1 cellular context compared by ENCODE assay signal in the genomic region with DNA sequence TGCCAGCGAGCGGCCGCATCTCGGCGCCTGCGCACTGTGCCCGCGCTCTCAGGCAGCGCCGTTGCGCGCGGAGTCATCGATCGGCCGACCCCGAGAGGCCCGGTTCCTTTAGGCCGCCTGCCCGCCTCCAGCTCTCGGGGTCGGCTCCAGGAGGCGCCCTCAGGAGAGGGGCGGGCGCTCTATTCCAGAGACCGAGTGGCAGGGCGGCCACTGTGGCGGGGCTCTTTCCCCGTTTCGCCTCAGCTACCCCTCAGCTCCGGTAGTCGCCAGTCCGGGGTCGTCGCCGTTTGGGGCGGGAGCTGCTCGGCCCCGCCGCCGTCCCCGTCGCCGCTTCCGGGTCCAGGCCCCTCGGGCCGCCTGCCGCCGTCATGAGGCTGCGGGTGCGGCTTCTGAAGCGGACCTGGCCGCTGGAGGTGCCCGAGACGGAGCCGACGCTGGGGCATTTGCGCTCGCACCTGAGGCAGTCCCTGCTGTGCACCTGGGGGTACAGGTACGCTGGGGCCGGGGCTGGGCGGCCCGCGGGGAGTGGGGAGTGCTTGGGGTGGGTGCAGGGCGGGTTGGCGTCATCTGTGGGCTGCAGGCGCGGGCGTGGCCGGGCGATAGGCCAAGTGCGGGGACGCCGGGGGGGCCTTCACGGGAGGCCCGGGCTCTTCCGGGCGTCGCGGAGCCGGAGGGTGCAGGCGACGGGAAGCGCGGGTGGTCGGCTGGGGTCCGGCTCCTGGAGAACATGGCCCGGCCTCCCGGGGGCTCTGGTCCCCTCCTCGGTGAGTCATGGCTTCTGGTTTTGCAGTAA.
TF ChIP-seq lines count a peak whose summit lies in the region.

A gene (plus strand): TSS at position 177 of the 793 bp plus-strand sequence. CDS start 192 bp downstream, at position 369.

TF ChIP-seq in K562, 482 proteins besides CTCF, POLR2A, EP300 and RAD21 (continued from another document and continues in another):
- TF ChIP-seq, protein P1, sequence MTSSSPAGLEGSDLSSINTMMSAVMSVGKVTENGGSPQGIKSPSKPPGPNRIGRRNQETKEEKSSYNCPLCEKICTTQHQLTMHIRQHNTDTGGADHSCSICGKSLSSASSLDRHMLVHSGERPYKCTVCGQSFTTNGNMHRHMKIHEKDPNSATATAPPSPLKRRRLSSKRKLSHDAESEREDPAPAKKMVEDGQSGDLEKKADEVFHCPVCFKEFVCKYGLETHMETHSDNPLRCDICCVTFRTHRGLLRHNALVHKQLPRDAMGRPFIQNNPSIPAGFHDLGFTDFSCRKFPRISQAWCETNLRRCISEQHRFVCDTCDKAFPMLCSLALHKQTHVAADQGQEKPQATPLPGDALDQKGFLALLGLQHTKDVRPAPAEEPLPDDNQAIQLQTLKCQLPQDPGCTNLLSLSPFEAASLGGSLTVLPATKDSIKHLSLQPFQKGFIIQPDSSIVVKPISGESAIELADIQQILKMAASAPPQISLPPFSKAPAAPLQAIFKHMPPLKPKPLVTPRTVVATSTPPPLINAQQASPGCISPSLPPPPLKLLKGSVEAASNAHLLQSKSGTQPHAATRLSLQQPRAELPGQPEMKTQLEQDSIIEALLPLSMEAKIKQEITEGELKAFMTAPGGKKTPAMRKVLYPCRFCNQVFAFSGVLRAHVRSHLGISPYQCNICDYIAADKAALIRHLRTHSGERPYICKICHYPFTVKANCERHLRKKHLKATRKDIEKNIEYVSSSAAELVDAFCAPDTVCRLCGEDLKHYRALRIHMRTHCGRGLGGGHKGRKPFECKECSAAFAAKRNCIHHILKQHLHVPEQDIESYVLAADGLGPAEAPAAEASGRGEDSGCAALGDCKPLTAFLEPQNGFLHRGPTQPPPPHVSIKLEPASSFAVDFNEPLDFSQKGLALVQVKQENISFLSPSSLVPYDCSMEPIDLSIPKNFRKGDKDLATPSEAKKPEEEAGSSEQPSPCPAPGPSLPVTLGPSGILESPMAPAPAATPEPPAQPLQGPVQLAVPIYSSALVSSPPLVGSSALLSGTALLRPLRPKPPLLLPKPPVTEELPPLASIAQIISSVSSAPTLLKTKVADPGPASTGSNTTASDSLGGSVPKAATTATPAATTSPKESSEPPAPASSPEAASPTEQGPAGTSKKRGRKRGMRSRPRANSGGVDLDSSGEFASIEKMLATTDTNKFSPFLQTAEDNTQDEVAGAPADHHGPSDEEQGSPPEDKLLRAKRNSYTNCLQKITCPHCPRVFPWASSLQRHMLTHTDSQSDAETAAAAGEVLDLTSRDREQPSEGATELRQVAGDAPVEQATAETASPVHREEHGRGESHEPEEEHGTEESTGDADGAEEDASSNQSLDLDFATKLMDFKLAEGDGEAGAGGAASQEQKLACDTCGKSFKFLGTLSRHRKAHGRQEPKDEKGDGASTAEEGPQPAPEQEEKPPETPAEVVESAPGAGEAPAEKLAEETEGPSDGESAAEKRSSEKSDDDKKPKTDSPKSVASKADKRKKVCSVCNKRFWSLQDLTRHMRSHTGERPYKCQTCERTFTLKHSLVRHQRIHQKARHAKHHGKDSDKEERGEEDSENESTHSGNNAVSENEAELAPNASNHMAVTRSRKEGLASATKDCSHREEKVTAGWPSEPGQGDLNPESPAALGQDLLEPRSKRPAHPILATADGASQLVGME (CRISPR knock-in tag; IDR thresholded peaks at IDR 0.05): no peak
- no peak for TF ChIP-seq CBFB (CRISPR knock-in tag; IDR thresholded peaks at IDR 0.05)
- no peak for TF ChIP-seq HDAC8 (tag; IDR thresholded peaks at IDR 0.05)
- TF ChIP-seq GABPB1 (CRISPR knock-in tag; IDR thresholded peaks at IDR 0.05): peak; percentile 26; the same call in 1 of the 2 replicates
- no peak for TF ChIP-seq ZBED1 (IDR thresholded peaks at IDR 0.05)
- no peak for TF ChIP-seq MIER1 (IDR thresholded peaks at IDR 0.05; ENCODE audit: low read depth)
- 0 out of 2 replicates have a peak, but pooled peaks have one; percentile 32 for TF ChIP-seq NFRKB (IDR thresholded peaks at IDR 0.05; ENCODE audit: low read depth)
- TF ChIP-seq ZNF586 (CRISPR knock-in tag; conservative IDR thresholded peaks at IDR 0.05): no peak
- TF ChIP-seq PHF8 (IDR thresholded peaks at IDR 0.05; ENCODE audit: borderline replicate concordance, low read length): peak; percentile 73
- no peak for TF ChIP-seq RUNX1 (IDR thresholded peaks at IDR 0.05; ENCODE audit: low read depth)
- TF ChIP-seq CBX2 (IDR thresholded peaks at IDR 0.05; ENCODE audit: insufficient read depth, low read length, poor library complexity, severe bottlenecking): no peak
- TF ChIP-seq CEBPG (CRISPR knock-in tag; IDR thresholded peaks at IDR 0.05): no peak
- TF ChIP-seq CEBPG (tag; conservative IDR thresholded peaks at IDR 0.05 in 1 of 2, IDR thresholded peaks at IDR 0.05 in 1 of 2): no peak
- TF ChIP-seq SMC3 (conservative IDR thresholded peaks at IDR 0.05; ENCODE audit: insufficient read depth, low read depth, low read length): no peak
- TF ChIP-seq, protein P2, sequence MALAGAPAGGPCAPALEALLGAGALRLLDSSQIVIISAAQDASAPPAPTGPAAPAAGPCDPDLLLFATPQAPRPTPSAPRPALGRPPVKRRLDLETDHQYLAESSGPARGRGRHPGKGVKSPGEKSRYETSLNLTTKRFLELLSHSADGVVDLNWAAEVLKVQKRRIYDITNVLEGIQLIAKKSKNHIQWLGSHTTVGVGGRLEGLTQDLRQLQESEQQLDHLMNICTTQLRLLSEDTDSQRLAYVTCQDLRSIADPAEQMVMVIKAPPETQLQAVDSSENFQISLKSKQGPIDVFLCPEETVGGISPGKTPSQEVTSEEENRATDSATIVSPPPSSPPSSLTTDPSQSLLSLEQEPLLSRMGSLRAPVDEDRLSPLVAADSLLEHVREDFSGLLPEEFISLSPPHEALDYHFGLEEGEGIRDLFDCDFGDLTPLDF (CRISPR knock-in tag; IDR thresholded peaks at IDR 0.05): peak; percentile 40; the same call in 1 of the 2 replicates
- TF ChIP-seq, protein P3, sequence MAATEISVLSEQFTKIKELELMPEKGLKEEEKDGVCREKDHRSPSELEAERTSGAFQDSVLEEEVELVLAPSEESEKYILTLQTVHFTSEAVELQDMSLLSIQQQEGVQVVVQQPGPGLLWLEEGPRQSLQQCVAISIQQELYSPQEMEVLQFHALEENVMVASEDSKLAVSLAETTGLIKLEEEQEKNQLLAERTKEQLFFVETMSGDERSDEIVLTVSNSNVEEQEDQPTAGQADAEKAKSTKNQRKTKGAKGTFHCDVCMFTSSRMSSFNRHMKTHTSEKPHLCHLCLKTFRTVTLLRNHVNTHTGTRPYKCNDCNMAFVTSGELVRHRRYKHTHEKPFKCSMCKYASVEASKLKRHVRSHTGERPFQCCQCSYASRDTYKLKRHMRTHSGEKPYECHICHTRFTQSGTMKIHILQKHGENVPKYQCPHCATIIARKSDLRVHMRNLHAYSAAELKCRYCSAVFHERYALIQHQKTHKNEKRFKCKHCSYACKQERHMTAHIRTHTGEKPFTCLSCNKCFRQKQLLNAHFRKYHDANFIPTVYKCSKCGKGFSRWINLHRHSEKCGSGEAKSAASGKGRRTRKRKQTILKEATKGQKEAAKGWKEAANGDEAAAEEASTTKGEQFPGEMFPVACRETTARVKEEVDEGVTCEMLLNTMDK (IDR thresholded peaks at IDR 0.05; ENCODE audit: borderline replicate concordance, insufficient read depth, low read depth, low read length, poor library complexity, severe bottlenecking): peak; percentile 84
- TF ChIP-seq KLF10 (CRISPR knock-in tag; IDR thresholded peaks at IDR 0.05): no peak
- no peak for TF ChIP-seq ZNF143 (CRISPR knock-in tag; IDR thresholded peaks at IDR 0.05)
- no peak for TF ChIP-seq RBM22 (IDR thresholded peaks at IDR 0.05; ENCODE audit: low read depth, low read length, poor library complexity, severe bottlenecking)
- no peak for TF ChIP-seq ZNF408 (CRISPR knock-in tag; IDR thresholded peaks at IDR 0.05; ENCODE audit: low read depth)
- TF ChIP-seq ZNF699 (CRISPR knock-in tag; IDR thresholded peaks at IDR 0.05; ENCODE audit: insufficient replicate concordance): no peak
- TF ChIP-seq MYNN (IDR thresholded peaks at IDR 0.05): no peak
- no peak for TF ChIP-seq MYNN (CRISPR knock-in tag; IDR thresholded peaks at IDR 0.05)
- no peak for TF ChIP-seq KDM1A (IDR thresholded peaks at IDR 0.05)
- TF ChIP-seq, protein P4, sequence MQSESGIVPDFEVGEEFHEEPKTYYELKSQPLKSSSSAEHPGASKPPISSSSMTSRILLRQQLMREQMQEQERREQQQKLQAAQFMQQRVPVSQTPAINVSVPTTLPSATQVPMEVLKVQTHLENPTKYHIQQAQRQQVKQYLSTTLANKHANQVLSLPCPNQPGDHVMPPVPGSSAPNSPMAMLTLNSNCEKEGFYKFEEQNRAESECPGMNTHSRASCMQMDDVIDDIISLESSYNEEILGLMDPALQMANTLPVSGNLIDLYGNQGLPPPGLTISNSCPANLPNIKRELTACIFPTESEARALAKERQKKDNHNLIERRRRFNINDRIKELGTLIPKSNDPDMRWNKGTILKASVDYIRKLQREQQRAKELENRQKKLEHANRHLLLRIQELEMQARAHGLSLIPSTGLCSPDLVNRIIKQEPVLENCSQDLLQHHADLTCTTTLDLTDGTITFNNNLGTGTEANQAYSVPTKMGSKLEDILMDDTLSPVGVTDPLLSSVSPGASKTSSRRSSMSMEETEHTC (IDR thresholded peaks at IDR 0.05): no peak
- no peak for TF ChIP-seq ZNF212 (CRISPR knock-in tag; IDR thresholded peaks at IDR 0.05)
- TF ChIP-seq, protein P5, sequence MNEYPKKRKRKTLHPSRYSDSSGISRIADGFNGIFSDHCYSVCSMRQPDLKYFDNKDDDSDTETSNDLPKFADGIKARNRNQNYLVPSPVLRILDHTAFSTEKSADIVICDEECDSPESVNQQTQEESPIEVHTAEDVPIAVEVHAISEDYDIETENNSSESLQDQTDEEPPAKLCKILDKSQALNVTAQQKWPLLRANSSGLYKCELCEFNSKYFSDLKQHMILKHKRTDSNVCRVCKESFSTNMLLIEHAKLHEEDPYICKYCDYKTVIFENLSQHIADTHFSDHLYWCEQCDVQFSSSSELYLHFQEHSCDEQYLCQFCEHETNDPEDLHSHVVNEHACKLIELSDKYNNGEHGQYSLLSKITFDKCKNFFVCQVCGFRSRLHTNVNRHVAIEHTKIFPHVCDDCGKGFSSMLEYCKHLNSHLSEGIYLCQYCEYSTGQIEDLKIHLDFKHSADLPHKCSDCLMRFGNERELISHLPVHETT (CRISPR knock-in tag; conservative IDR thresholded peaks at IDR 0.05 in 1 of 2, IDR thresholded peaks at IDR 0.05 in 1 of 2): peak in 1 of 2 experiments; percentile 82; a peak in 2 of 4 replicates
- TF ChIP-seq, protein P6, sequence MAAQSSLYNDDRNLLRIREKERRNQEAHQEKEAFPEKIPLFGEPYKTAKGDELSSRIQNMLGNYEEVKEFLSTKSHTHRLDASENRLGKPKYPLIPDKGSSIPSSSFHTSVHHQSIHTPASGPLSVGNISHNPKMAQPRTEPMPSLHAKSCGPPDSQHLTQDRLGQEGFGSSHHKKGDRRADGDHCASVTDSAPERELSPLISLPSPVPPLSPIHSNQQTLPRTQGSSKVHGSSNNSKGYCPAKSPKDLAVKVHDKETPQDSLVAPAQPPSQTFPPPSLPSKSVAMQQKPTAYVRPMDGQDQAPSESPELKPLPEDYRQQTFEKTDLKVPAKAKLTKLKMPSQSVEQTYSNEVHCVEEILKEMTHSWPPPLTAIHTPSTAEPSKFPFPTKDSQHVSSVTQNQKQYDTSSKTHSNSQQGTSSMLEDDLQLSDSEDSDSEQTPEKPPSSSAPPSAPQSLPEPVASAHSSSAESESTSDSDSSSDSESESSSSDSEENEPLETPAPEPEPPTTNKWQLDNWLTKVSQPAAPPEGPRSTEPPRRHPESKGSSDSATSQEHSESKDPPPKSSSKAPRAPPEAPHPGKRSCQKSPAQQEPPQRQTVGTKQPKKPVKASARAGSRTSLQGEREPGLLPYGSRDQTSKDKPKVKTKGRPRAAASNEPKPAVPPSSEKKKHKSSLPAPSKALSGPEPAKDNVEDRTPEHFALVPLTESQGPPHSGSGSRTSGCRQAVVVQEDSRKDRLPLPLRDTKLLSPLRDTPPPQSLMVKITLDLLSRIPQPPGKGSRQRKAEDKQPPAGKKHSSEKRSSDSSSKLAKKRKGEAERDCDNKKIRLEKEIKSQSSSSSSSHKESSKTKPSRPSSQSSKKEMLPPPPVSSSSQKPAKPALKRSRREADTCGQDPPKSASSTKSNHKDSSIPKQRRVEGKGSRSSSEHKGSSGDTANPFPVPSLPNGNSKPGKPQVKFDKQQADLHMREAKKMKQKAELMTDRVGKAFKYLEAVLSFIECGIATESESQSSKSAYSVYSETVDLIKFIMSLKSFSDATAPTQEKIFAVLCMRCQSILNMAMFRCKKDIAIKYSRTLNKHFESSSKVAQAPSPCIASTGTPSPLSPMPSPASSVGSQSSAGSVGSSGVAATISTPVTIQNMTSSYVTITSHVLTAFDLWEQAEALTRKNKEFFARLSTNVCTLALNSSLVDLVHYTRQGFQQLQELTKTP (IDR thresholded peaks at IDR 0.05; ENCODE audit: low read depth in 1 of 2, partially characterized antibody in 2 of 2): no peak
- TF ChIP-seq, protein P7, sequence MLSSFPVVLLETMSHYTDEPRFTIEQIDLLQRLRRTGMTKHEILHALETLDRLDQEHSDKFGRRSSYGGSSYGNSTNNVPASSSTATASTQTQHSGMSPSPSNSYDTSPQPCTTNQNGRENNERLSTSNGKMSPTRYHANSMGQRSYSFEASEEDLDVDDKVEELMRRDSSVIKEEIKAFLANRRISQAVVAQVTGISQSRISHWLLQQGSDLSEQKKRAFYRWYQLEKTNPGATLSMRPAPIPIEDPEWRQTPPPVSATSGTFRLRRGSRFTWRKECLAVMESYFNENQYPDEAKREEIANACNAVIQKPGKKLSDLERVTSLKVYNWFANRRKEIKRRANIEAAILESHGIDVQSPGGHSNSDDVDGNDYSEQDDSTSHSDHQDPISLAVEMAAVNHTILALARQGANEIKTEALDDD (IDR thresholded peaks at IDR 0.05): no peak
- no peak for TF ChIP-seq FOS (IDR thresholded peaks at IDR 0.05; ENCODE audit: extremely low read depth, insufficient read length)
- no peak for TF ChIP-seq ZNF780A (CRISPR knock-in tag; IDR thresholded peaks at IDR 0.05)
- TF ChIP-seq, protein P8, sequence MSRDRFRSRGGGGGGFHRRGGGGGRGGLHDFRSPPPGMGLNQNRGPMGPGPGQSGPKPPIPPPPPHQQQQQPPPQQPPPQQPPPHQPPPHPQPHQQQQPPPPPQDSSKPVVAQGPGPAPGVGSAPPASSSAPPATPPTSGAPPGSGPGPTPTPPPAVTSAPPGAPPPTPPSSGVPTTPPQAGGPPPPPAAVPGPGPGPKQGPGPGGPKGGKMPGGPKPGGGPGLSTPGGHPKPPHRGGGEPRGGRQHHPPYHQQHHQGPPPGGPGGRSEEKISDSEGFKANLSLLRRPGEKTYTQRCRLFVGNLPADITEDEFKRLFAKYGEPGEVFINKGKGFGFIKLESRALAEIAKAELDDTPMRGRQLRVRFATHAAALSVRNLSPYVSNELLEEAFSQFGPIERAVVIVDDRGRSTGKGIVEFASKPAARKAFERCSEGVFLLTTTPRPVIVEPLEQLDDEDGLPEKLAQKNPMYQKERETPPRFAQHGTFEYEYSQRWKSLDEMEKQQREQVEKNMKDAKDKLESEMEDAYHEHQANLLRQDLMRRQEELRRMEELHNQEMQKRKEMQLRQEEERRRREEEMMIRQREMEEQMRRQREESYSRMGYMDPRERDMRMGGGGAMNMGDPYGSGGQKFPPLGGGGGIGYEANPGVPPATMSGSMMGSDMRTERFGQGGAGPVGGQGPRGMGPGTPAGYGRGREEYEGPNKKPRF (IDR thresholded peaks at IDR 0.05; ENCODE audit: low read depth, low read length): no peak
- no peak for TF ChIP-seq MYC (IDR thresholded peaks at IDR 0.05; ENCODE audit: low read depth, low read length)
- TF ChIP-seq MYC (CRISPR knock-in tag; IDR thresholded peaks at IDR 0.05; ENCODE audit: borderline replicate concordance, low read depth): no peak
- TF ChIP-seq XRCC3 (IDR thresholded peaks at IDR 0.05): no peak
- TF ChIP-seq C11orf30 (IDR thresholded peaks at IDR 0.05; ENCODE audit: low read depth): peak; percentile 24; the same call in 1 of the 2 replicates
- TF ChIP-seq NR2F6 (CRISPR knock-in tag; IDR thresholded peaks at IDR 0.05): no peak
